21 cellular contexts compared by ENCODE assay signal in genomic region chr14:21192875-21193535, GRCh38. TPM values are rescaled to one million over a fixed set of nuclear protein-coding genes. Genes with fewer than 3 reads are reported as not detected.
DNase-seq lines count a peak whose midpoint lies in the region; ATAC-seq lines count a peak whose summit lies in the region.
"Had no signal": no experiment of that assay in that cellular context is flagged by ENCODE, and none has a peak within 500 bp of the region (broad histone marks: within the 10 kb centered on the region; RNA-seq: fewer than 3 reads in every experiment).

No MANE protein-coding gene starts in this region.

- H3K36me3 ChIP-seq in neuronal stem cell (replicated peaks in 1 of 2; ENCODE audit: control insufficient read depth in 2 of 2, insufficient read depth in 2 of 2, low read length in 2 of 2), result no peaks in the 10 kb centered on the region
- H3K36me3 ChIP-seq: colonic mucosa had no signal

- no peak overlapping the region for H4K91ac ChIP-seq in neuronal stem cell (ENCODE audit: low read depth, low read length, poor library complexity)

- peaks cover 0 to under 1% of the 10 kb centered on the region in 2 donors for H3K9me3 ChIP-seq in neuronal stem cell (replicated peaks in 1 of 2; ENCODE audit: control insufficient read depth in 2 of 2, insufficient read depth in 1 of 2, low read depth in 1 of 2, low read length in 2 of 2)
- H3K9me3 ChIP-seq: colonic mucosa had no signal

- no peaks in the 10 kb centered on the region for H3K36me3 Mint-ChIP-seq in T-helper 2 cell treated with Interferon-gamma antibody and Interleukin-4, amounts not matched to agents 5 μg/mL and 100 μg/mL, for 36 hours (ENCODE audit: low read depth)
- H3K36me3 Mint-ChIP-seq in central memory CD8-positive, alpha-beta T cell (ENCODE audit: insufficient read depth), result no peaks in the 10 kb centered on the region
- H3K36me3 Mint-ChIP-seq in T-cell, result no peaks in the 10 kb centered on the region
- H3K36me3 Mint-ChIP-seq: CD4-positive, CD25-positive, alpha-beta regulatory T cell; type B pancreatic cell had no signal

- peak overlapping the region; percentile 52 for H3K18ac ChIP-seq in neuronal stem cell (ENCODE audit: low read length)

- no peak overlapping the region for H3K4me3 ChIP-seq in neuronal stem cell (ENCODE audit: low read length in 2 of 2)

- H3K9ac ChIP-seq in neuronal stem cell (ENCODE audit: low read depth, low read length, poor library complexity), result no peak overlapping the region

- H2BK15ac ChIP-seq in neuronal stem cell (ENCODE audit: low read length), result no peak overlapping the region

- peak overlapping the region; percentile 74 for H2AK5ac ChIP-seq in neuronal stem cell (ENCODE audit: low read depth, low read length)

- no peak overlapping the region for H3K27ac Mint-ChIP-seq in T-helper 2 cell treated with Interferon-gamma antibody and Interleukin-4, amounts not matched to agents 5 μg/mL and 100 μg/mL, for 36 hours
- H3K27ac Mint-ChIP-seq in central memory CD8-positive, alpha-beta T cell (ENCODE audit: low read depth), result no peak overlapping the region
- no peak overlapping the region for H3K27ac Mint-ChIP-seq in T-cell
- H3K27ac Mint-ChIP-seq: activated CD8-positive, alpha-beta T cell treated with anti-CD3 and anti-CD28 coated beads, Interleukin-2, amount 10 ng/mL, durations not matched to agents 7 days and 5 days; type B pancreatic cell had no signal

- POLR2A ChIA-PET in T-cell (lab: Charles Lee), result interaction anchor here in 1 of 2 donors (0.6 kb wide), 1 partner anchor 101 kb away, joined by 3 read pairs; no protein-coding TSS in a partner anchor

- peaks cover 0 to 10% of the 10 kb centered on the region in 2 donors for H3K4me1 ChIP-seq in neuronal stem cell (ENCODE audit: control insufficient read depth in 2 of 2, insufficient read depth in 1 of 2, low read depth in 1 of 2, low read length in 2 of 2)
- H3K4me1 ChIP-seq: colonic mucosa had no signal

- peak overlapping the region; percentile 67 for H3K23ac ChIP-seq in neuronal stem cell (ENCODE audit: low read depth, low read length, poor library complexity)

- peaks cover 11% of the 10 kb centered on the region for H3K9me3 Mint-ChIP-seq in T-helper 2 cell treated with Interferon-gamma antibody and Interleukin-4, amounts not matched to agents 5 μg/mL and 100 μg/mL, for 36 hours
- no peaks in the 10 kb centered on the region for H3K9me3 Mint-ChIP-seq in central memory CD8-positive, alpha-beta T cell
- peaks cover 0 to 3% (median 0%) of the 10 kb centered on the region in 3 donors for H3K9me3 Mint-ChIP-seq in T-cell
- H3K9me3 Mint-ChIP-seq: CD4-positive, CD25-positive, alpha-beta regulatory T cell had no signal

- H2AFZ ChIP-seq in neuronal stem cell (ENCODE audit: low read length), result peak overlapping the region; percentile 99

- no peak overlapping the region for H4K8ac ChIP-seq in neuronal stem cell (ENCODE audit: low read depth, low read length)

- peak overlapping the region; percentile 5 for H3K4me3 Mint-ChIP-seq in T-helper 2 cell treated with Interferon-gamma antibody and Interleukin-4, amounts not matched to agents 5 μg/mL and 100 μg/mL, for 36 hours
- H3K4me3 Mint-ChIP-seq in central memory CD8-positive, alpha-beta T cell, result peak overlapping the region; percentile 68
- H3K4me3 Mint-ChIP-seq in T-cell, result peak overlapping the region in 1 of 3 donors; percentile 77
- H3K4me3 Mint-ChIP-seq: type B pancreatic cell had no signal

- H3K79me1 ChIP-seq in neuronal stem cell (ENCODE audit: low read depth, low read length), result no peaks in the 10 kb centered on the region

- H3K4ac ChIP-seq in neuronal stem cell (ENCODE audit: low read length), result no peak overlapping the region

- no peak overlapping the region for H2BK12ac ChIP-seq in neuronal stem cell (ENCODE audit: low read length)

- ATAC-seq in central memory CD8-positive, alpha-beta T cell (replicated peaks; ENCODE audit: extremely low read depth, poor library complexity, severe bottlenecking), result no peak
- ATAC-seq in GM18909 (IDR thresholded peaks at IDR 0.05; ENCODE audit: poor library complexity, unreplicated experiment) (no peak), T-cell (replicated peaks in 1 of 4) (no peak)

- H3K27me3 Mint-ChIP-seq in T-helper 2 cell treated with Interferon-gamma antibody and Interleukin-4, amounts not matched to agents 5 μg/mL and 100 μg/mL, for 36 hours (ENCODE audit: low read depth), result peaks cover 20% of the 10 kb centered on the region
- H3K27me3 Mint-ChIP-seq in central memory CD8-positive, alpha-beta T cell, result no peaks in the 10 kb centered on the region
- H3K27me3 Mint-ChIP-seq in T-cell, result no peaks in the 10 kb centered on the region
- H3K27me3 Mint-ChIP-seq: CD4-positive, CD25-positive, alpha-beta regulatory T cell had no signal

- H3K14ac ChIP-seq in neuronal stem cell (ENCODE audit: low read length), result no peak overlapping the region

- WGBS in neuronal stem cell (ENCODE audit: extremely low coverage in 2 of 2, insufficient read length in 2 of 2, insufficient replicate concordance in 1 of 2), 2 donors, result no CpG with 5 or more reads among the region's 7 CpGs

- no peak overlapping the region for H3K27ac ChIP-seq in neuronal stem cell (replicated peaks; ENCODE audit: low read length)
- H3K27ac ChIP-seq: colonic mucosa, psoas muscle had no signal

- DNase-seq in T-helper 2 cell treated with Interferon-gamma antibody and Interleukin-4, amounts not matched to agents 5 μg/mL and 100 μg/mL, for 36 hours (ENCODE audit: low spot score), result no peak
- DNase-seq in T-helper 2 cell (no peak), HT1080 (ENCODE audit: low read depth) (peak; percentile 39), neuronal stem cell (ENCODE audit: low spot score) (no peak), NCI-H510A (lab: John Stamatoyannopoulos, UW) (no peak), T-cell (no peak)
- DNase-seq in central memory CD8-positive, alpha-beta T cell (ENCODE audit: low spot score in 2 of 2), result no peak
- DNase-seq: activated CD8-positive, alpha-beta T cell treated with anti-CD3 and anti-CD28 coated beads, Interleukin-2, amount 10 ng/mL, durations not matched to agents 7 days and 5 days; aorta; CD4-positive, CD25-positive, alpha-beta regulatory T cell; colonic mucosa; H7; left ventricle myocardium superior; NCI-H1694 treated with DMSO at 0.1 percent for 48 hours; NCI-H446 treated with DMSO at 0.1 percent for 48 hours; psoas muscle; stimulated activated CD4-positive, alpha-beta T cell treated with anti-CD3 and anti-CD28 coated beads, Interleukin-12 subunit alpha, Interleukin-12 subunit beta, amount 100 ng/mL, for 4 hours; stimulated activated naive CD8-positive, alpha-beta T cell treated with anti-CD3 and anti-CD28 coated beads, Interleukin-15, Interleukin-2, amounts not matched to agents 100 U/mL and 50 U/mL, for 24 hours had no signal

- CTCF ChIA-PET in T-cell (lab: Charles Lee), result no interaction called here

- H2BK5ac ChIP-seq in neuronal stem cell (ENCODE audit: low read length), result no peak overlapping the region

- H2BK120ac ChIP-seq in neuronal stem cell (ENCODE audit: low read depth, low read length), result no peak overlapping the region

- H3K4me1 Mint-ChIP-seq in T-helper 2 cell treated with Interferon-gamma antibody and Interleukin-4, amounts not matched to agents 5 μg/mL and 100 μg/mL, for 36 hours (ENCODE audit: low read depth), result peaks cover 10% of the 10 kb centered on the region
- peaks cover 6% of the 10 kb centered on the region for H3K4me1 Mint-ChIP-seq in central memory CD8-positive, alpha-beta T cell
- H3K4me1 Mint-ChIP-seq in T-cell, result peaks cover 10 to 14% (median 12%) of the 10 kb centered on the region in 3 donors

- H3K4me2 ChIP-seq in neuronal stem cell (ENCODE audit: insufficient read depth, low read length, poor library complexity, severe bottlenecking), result no peak overlapping the region

- no peaks in the 10 kb centered on the region for H3K27me3 ChIP-seq in neuronal stem cell (ENCODE audit: control insufficient read depth in 3 of 3, insufficient read depth in 3 of 3, low read depth in 1 of 3, low read length in 3 of 3)
- H3K27me3 ChIP-seq: colonic mucosa had no signal

RNA-seq across cellular contexts. Expression of gene OR5AU1, which starts 37.1 kb away (rescaled TPM):
- not detected in 2 replicates for total RNA-seq in HT1080 (2014; rRNA removed; shearing (Covaris generic))
- not detected in 2 replicates for polyA plus RNA-seq in HT1080 (2015; cell fraction: cytosol; rRNA removed)
- not detected in 2 replicates for polyA plus RNA-seq in HT1080 (2015; cell fraction: nucleus; rRNA removed)
- not detected for polyA plus RNA-seq in neuronal stem cell (2013, experiment 1 of 2)
- not detected for polyA plus RNA-seq in neuronal stem cell (2013, experiment 2 of 2)
- not detected for total RNA-seq in T-cell
- total RNA-seq: A172; activated CD8-positive, alpha-beta T cell treated with anti-CD3 and anti-CD28 coated beads, Interleukin-2, amount 10 ng/mL, durations not matched to agents 7 days and 5 days; aorta; CD4-positive, CD25-positive, alpha-beta regulatory T cell; colonic mucosa; H7; left ventricle myocardium superior had no signal
- polyA plus RNA-seq: aorta; CD4-positive, CD25-positive, alpha-beta regulatory T cell; psoas muscle had no signal
